8 cellular contexts compared by ENCODE assay signal in the genomic region with DNA sequence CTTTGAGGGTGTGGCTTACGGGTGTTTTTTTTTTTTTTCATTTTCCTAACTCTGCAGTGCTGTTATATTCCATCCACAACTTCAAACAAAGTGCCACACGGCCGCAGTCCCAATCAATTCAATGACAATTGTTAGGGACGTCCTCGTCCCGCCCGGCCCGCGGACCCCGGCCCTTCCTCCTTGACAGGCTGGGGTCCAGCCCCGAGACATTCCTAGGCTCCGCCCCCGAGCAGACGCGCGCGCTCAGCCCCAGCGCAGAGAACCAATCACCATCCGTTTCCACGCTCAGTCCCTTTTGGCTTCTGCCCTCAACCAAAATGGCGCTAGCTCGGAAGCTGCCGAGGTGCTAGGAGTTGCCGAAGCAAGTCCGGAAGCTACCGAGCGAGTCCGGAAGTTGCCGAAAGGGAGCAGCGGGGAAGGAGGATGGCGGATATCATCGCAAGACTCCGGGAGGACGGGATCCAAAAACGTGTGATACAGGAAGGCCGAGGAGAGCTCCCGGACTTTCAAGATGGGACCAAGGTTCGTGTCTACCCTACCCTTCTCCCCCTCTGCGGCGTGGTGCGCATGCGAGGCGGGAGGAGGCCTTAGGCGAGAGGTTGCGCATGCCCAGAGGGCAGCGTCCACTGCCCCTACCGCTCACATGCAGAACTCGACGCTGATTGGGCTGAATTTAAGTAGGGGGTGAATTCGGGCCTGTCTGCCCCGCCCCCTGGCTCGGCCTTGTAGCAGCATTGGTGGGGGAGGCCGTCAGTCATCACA. TPM values are rescaled to one million over a fixed set of nuclear protein-coding genes. Genes with fewer than 3 reads are reported as not detected.
DNase-seq lines count a peak whose midpoint lies in the region; ATAC-seq and TF ChIP-seq lines count a peak whose summit lies in the region.

AIP (plus strand) TSS at position 291 of the 762 bp plus-strand sequence; CDS start at position 424, 133 bp downstream.

- H3K27me3 ChIP-seq in GM06990 (replicated peaks; ENCODE audit: control insufficient read depth, insufficient read depth, low read length) (no peaks in the 10 kb centered on the region), gastroesophageal sphincter (no peaks in the 10 kb centered on the region)

- H3K4me3 ChIP-seq in GM06990 (replicated peaks; ENCODE audit: low read depth, low read length) (peak within 1 kb of the TSS; percentile 63), NB4 (ENCODE audit: low read depth, low read length) (peak within 1 kb of the TSS; percentile 88), SK-N-MC (peak within 1 kb of the TSS; percentile 89), gastroesophageal sphincter (peak within 1 kb of the TSS; percentile 59 to 81)

- TF ChIP-seq POLR2A in NB4 (IDR thresholded peaks at IDR 0.05; ENCODE audit: extremely low read depth, insufficient read length) = peak; percentile 55
- peak in 1 of 2 donors; percentile 52 for TF ChIP-seq POLR2A in gastroesophageal sphincter (IDR thresholded peaks at IDR 0.05)

- ATAC-seq in gastroesophageal sphincter = peak; percentile 99

- H3K4me1 ChIP-seq in gastroesophageal sphincter = peaks cover 0 to 42% (median 18%) of the 10 kb centered on the region in 3 donors

- TF ChIP-seq CTCF in GM06990 (IDR thresholded peaks at IDR 0.05; ENCODE audit: insufficient read depth, low read length, poor library complexity, severe bottlenecking) = peak; percentile 3
- peak; percentile 52 for TF ChIP-seq CTCF in HFFc6 (IDR thresholded peaks at IDR 0.05)
- TF ChIP-seq CTCF in NB4 (IDR thresholded peaks at IDR 0.05; ENCODE audit: low read depth, low read length) = no peak
- peak in 3 of 4 experiments; percentile 22 to 60 (median 60) for TF ChIP-seq CTCF in gastroesophageal sphincter (IDR thresholded peaks at IDR 0.05)

- H3K9me3 ChIP-seq in SK-N-MC (ENCODE audit: low read depth, low read length) (no peaks in the 10 kb centered on the region), gastroesophageal sphincter (no peaks in the 10 kb centered on the region)

- H3K27ac ChIP-seq in SK-N-MC (peak within 1 kb of the TSS; percentile 67), gastroesophageal sphincter (peak within 1 kb of the TSS; percentile 74 to 90 (median 84))

- CTCF ChIA-PET in activated naive CD4-positive, alpha-beta T cell treated with anti-CD3 and anti-CD28 coated beads, Interleukin-2, amount 10 ng/mL, durations not matched to agents 7 days and 5 days (lab: Charles Lee) = interaction anchor here (0.7 to 1.3 kb wide), 3 partner anchors 13 to 137 kb away, joined by 3 to 4 read pairs (median 3); no protein-coding TSS in a partner anchor

- H3K27ac Mint-ChIP-seq in HFFc6 = peak within 1 kb of the TSS; percentile 99
- peak within 1 kb of the TSS; percentile 99 for H3K27ac Mint-ChIP-seq in activated naive CD4-positive, alpha-beta T cell treated with anti-CD3 and anti-CD28 coated beads, Interleukin-2, amount 10 ng/mL, durations not matched to agents 7 days and 5 days

- peaks cover 5% of the 10 kb centered on the region; the same call in 1 of the 2 replicates for H3K9me3 Mint-ChIP-seq in HFFc6
- no peaks in the 10 kb centered on the region for H3K9me3 Mint-ChIP-seq in activated naive CD4-positive, alpha-beta T cell treated with anti-CD3 and anti-CD28 coated beads, Interleukin-2, amount 10 ng/mL, durations not matched to agents 7 days and 5 days

- peak within 1 kb of the TSS; percentile 73 for H3K9ac ChIP-seq in SK-N-MC (ENCODE audit: insufficient read length)

- 0 to 2% methylated on average over 12 to 34 of the region's 53 CpGs for WGBS in gastroesophageal sphincter (ENCODE audit: low coverage in 1 of 2), 2 donors

- H3K4me3 Mint-ChIP-seq in HFFc6 = peak within 1 kb of the TSS; percentile 98
- H3K4me3 Mint-ChIP-seq in activated naive CD4-positive, alpha-beta T cell treated with anti-CD3 and anti-CD28 coated beads, Interleukin-2, amount 10 ng/mL, durations not matched to agents 7 days and 5 days = peak within 1 kb of the TSS; percentile 95

- peaks cover 38% of the 10 kb centered on the region for H3K4me1 Mint-ChIP-seq in HFFc6 (ENCODE audit: low read depth)
- H3K4me1 Mint-ChIP-seq in activated naive CD4-positive, alpha-beta T cell treated with anti-CD3 and anti-CD28 coated beads, Interleukin-2, amount 10 ng/mL, durations not matched to agents 7 days and 5 days = peaks cover 57% of the 10 kb centered on the region

- peaks cover 2% of the 10 kb centered on the region for H3K27me3 Mint-ChIP-seq in HFFc6 (ENCODE audit: insufficient read depth)
- peaks cover 20% of the 10 kb centered on the region for H3K27me3 Mint-ChIP-seq in activated naive CD4-positive, alpha-beta T cell treated with anti-CD3 and anti-CD28 coated beads, Interleukin-2, amount 10 ng/mL, durations not matched to agents 7 days and 5 days

- H3K36me3 Mint-ChIP-seq in HFFc6 (ENCODE audit: low read depth) = peaks cover 22% of the 10 kb centered on the region
- peaks cover 29% of the 10 kb centered on the region for H3K36me3 Mint-ChIP-seq in activated naive CD4-positive, alpha-beta T cell treated with anti-CD3 and anti-CD28 coated beads, Interleukin-2, amount 10 ng/mL, durations not matched to agents 7 days and 5 days

- DNase-seq in GM06990 (ENCODE audit: extremely low read depth, insufficient read length) (peak; percentile 96), HFFc6 (peak; percentile 97), NB4 (ENCODE audit: low read depth) (peak; percentile 99), SK-N-MC (ENCODE audit: low read depth, low spot score) (peak; percentile 93), non-pigmented ciliary epithelial cell (ENCODE audit: low read depth) (peak; percentile 92), superior temporal gyrus (ENCODE audit: extremely low spot score) (peak; percentile 99)
- peak; percentile 99 for DNase-seq in activated naive CD4-positive, alpha-beta T cell treated with anti-CD3 and anti-CD28 coated beads, Interleukin-2, amount 10 ng/mL, durations not matched to agents 7 days and 5 days

- TF ChIP-seq EP300 in gastroesophageal sphincter (IDR thresholded peaks at IDR 0.05) = no peak

- H3K36me3 ChIP-seq in GM06990 (ENCODE audit: control insufficient read depth, insufficient read depth, low read length) (no peaks in the 10 kb centered on the region; the same call in 1 of the 2 replicates), SK-N-MC (ENCODE audit: insufficient read depth, low read length) (peaks cover 3% of the 10 kb centered on the region; the same call in 1 of the 2 replicates), gastroesophageal sphincter (peaks cover 0 to 14% of the 10 kb centered on the region in 2 donors)

RNA-seq across cellular contexts. Expression of gene AIP, which starts in this region (rescaled TPM):
- total RNA-seq in HFFc6 (2021; fragmentation: NEBNext Ultra II Directional; extraction: Animal tissue kit (Norgen Biotek cat#: 25700)) = 10 to 100 TPM; 53.0 to 59.4 (median 55.1) TPM
- total RNA-seq in gastroesophageal sphincter = 10 to 100 TPM; 65.4 to 87.5 (median 78.1) TPM

Comparison
In these comparisons a context has a peak if more than half of its experiments do, and no peak if none do; other contexts are left out.
1. Peak in every context shown above with its lines: DNase-seq, ATAC-seq, H3K4me3 ChIP-seq and H3K27ac ChIP-seq.